ENCODE assay signal across 23 cellular contexts in the genomic region with DNA sequence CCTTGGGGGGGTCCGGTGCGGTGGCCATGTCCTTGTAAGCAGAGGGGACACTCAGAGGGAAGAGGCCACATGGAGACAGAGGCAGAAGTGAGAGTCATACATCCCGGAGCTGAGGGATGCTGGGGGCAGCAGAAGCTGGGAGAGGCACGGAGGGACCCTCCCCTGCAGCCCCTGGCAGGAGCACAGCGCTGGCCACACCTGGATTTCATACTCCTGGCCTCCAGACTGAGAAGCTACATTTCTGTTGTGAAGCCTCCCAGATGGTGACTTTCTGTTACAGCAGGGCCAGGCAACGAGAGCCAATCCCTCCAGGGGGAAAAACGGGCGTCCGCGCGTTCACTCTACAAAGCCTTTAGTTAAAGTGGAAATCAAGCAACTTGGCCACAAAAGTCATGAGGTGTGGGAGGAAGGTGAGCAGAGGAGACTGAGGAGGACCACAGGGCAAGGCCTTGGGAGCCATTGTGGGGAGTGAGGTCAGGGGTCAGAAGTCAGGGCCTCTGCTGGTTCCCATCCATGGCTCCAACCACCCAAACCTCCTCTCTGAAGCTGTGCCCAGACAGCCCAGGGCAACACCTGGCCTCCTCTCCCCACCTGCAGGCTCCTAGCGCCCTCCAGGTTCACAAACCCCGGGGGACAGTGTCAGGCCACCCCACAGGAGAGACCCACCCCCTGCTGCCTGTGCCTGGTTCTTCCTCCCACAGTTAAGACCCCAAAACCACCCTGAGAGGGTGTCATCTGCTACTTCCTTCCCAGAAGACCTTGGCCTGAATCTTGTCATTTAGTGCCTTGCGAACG. TPM values are rescaled to one million over a fixed set of nuclear protein-coding genes. Genes with fewer than 3 reads are reported as not detected.
DNase-seq lines count a peak whose midpoint lies in the region; ATAC-seq and TF ChIP-seq lines count a peak whose summit lies in the region.
"Had no signal": no experiment of that assay in that cellular context is flagged by ENCODE, and none has a peak within 500 bp of the region (broad histone marks: within the 10 kb centered on the region; RNA-seq: fewer than 3 reads in every experiment).

No MANE protein-coding gene starts in this region.

- peaks cover 36% of the 10 kb centered on the region for H3K4me1 Mint-ChIP-seq in activated CD4-positive, alpha-beta T cell treated with anti-CD3 and anti-CD28 coated beads, Interleukin-2, amount 10 ng/mL, durations not matched to agents 24 days and 14 days
- H3K4me1 Mint-ChIP-seq in CD4-positive, CD25-positive, alpha-beta regulatory T cell, result peaks cover 17 to 57% (median 42%) of the 10 kb centered on the region in 4 donors

- intact Hi-C loops in activated CD4-positive, alpha-beta T cell treated with anti-CD3 and anti-CD28 coated beads, Interleukin-2, amount 10 ng/mL, durations not matched to agents 24 days and 14 days (cut with micrococcal nuclease), result no loop called here
- intact Hi-C loops in thyroid gland (cut with DNase I), result loop anchor here (10.0 kb wide), 1 partner anchor 62 kb away; no protein-coding TSS in a partner anchor
- intact Hi-C loops in vagina (cut with DNase I), result no loop called here

- H3K27ac Mint-ChIP-seq in activated CD4-positive, alpha-beta T cell treated with anti-CD3 and anti-CD28 coated beads, Interleukin-2, amount 10 ng/mL, durations not matched to agents 24 days and 14 days, result no peak overlapping the region
- peak overlapping the region in 2 of 3 donors; percentile 29 to 73 for H3K27ac Mint-ChIP-seq in CD4-positive, CD25-positive, alpha-beta regulatory T cell
- H3K27ac Mint-ChIP-seq in activated naive CD4-positive, alpha-beta T cell treated with anti-CD3 and anti-CD28 coated beads, Interleukin-2, amount 50 U/mL, for 72 hours, result no peak overlapping the region

- DNase-seq in activated CD4-positive, alpha-beta T cell treated with anti-CD3 and anti-CD28 coated beads, Interleukin-2, amount 10 ng/mL, durations not matched to agents 24 days and 14 days, result peak; percentile 53
- no peak for DNase-seq in activated CD4-positive, alpha-beta T cell treated with anti-CD3 and anti-CD28 coated beads for 1 hour
- no peak for DNase-seq in CD4-positive, CD25-positive, alpha-beta regulatory T cell
- DNase-seq in ecto neural progenitor cell (ENCODE audit: low spot score) (peak; percentile 28), thyroid gland (no peak), vagina (ENCODE audit: extremely low spot score in 2 of 2) (no peak), AG08396 (ENCODE audit: low spot score) (no peak)
- DNase-seq in activated naive CD4-positive, alpha-beta T cell treated with anti-CD3 and anti-CD28 coated beads, Interleukin-2, amount 50 U/mL, for 72 hours (ENCODE audit: low spot score in 2 of 2), result no peak
- DNase-seq: 8988T, COR-L47, DMS153, GF-D8, GM23248, KG1, NCI-H1417, NCI-H187, NCI-H2227 treated with DMSO at 0.1 percent for 48 hours, NCI-H510A treated with DMSO at 0.1 percent for 48 hours, NCI-H82, PC-3, RPMI8226, SHP77 treated with DMSO at 0.1 percent for 48 hours had no signal

- no peaks in the 10 kb centered on the region for H3K36me3 ChIP-seq in CD4-positive, CD25-positive, alpha-beta regulatory T cell (ENCODE audit: control insufficient read depth, insufficient read depth, low read length)
- no peaks in the 10 kb centered on the region for H3K36me3 ChIP-seq in thyroid gland
- H3K36me3 ChIP-seq in vagina, result no peaks in the 10 kb centered on the region
- H3K36me3 ChIP-seq: HAP-1 had no signal

- no peak for TF ChIP-seq CTCF in thyroid gland (IDR thresholded peaks at IDR 0.05)
- TF ChIP-seq CTCF in vagina (IDR thresholded peaks at IDR 0.05), result no peak

- H3K27me3 ChIP-seq in CD4-positive, CD25-positive, alpha-beta regulatory T cell (ENCODE audit: control insufficient read depth, insufficient read depth, low read length), result no peaks in the 10 kb centered on the region
- H3K27me3 ChIP-seq in thyroid gland, result no peaks in the 10 kb centered on the region
- H3K27me3 ChIP-seq in vagina, result no peaks in the 10 kb centered on the region

- no peak overlapping the region for H3K27ac ChIP-seq in CD4-positive, CD25-positive, alpha-beta regulatory T cell (ENCODE audit: insufficient read depth, low read length, poor library complexity, severe bottlenecking)
- H3K27ac ChIP-seq in thyroid gland, result peak overlapping the region in 2 of 3 donors; percentile 27 to 68
- no peak overlapping the region for H3K27ac ChIP-seq in vagina
- H3K27ac ChIP-seq: GM23248 had no signal

- no peak overlapping the region for H3K4me3 ChIP-seq in CD4-positive, CD25-positive, alpha-beta regulatory T cell (ENCODE audit: low read depth, low read length)
- H3K4me3 ChIP-seq in thyroid gland (replicated peaks in 1 of 3) (no peak overlapping the region), vagina (no peak overlapping the region)
- H3K4me3 ChIP-seq: GM23248, HAP-1 had no signal

- no peak for ATAC-seq in CD4-positive, CD25-positive, alpha-beta regulatory T cell (ENCODE audit: low read depth in 2 of 2)
- ATAC-seq in activated naive CD4-positive, alpha-beta T cell treated with anti-CD3 and anti-CD28 coated beads, Interleukin-2, amount 50 U/mL, for 72 hours, result no peak
- ATAC-seq: PC-3 had no signal

- no peak for TF ChIP-seq POLR2A in thyroid gland (IDR thresholded peaks at IDR 0.05)
- no peak for TF ChIP-seq POLR2A in vagina (IDR thresholded peaks at IDR 0.05)

- peaks cover 0 to 2% of the 10 kb centered on the region in 2 experiments for H3K9me3 ChIP-seq in CD4-positive, CD25-positive, alpha-beta regulatory T cell (ENCODE audit: control insufficient read depth in 2 of 2, low read length in 2 of 2)
- no peaks in the 10 kb centered on the region for H3K9me3 ChIP-seq in thyroid gland
- no peaks in the 10 kb centered on the region for H3K9me3 ChIP-seq in vagina
- H3K9me3 ChIP-seq: HAP-1 had no signal

- 93 to 94% methylated on average over 15 of the region's 15 CpGs for WGBS in thyroid gland, 2 donors

- no peaks in the 10 kb centered on the region for H3K27me3 Mint-ChIP-seq in activated CD4-positive, alpha-beta T cell treated with anti-CD3 and anti-CD28 coated beads, Interleukin-2, amount 10 ng/mL, durations not matched to agents 24 days and 14 days
- H3K27me3 Mint-ChIP-seq in CD4-positive, CD25-positive, alpha-beta regulatory T cell, result no peaks in the 10 kb centered on the region

- H3K36me3 Mint-ChIP-seq in activated CD4-positive, alpha-beta T cell treated with anti-CD3 and anti-CD28 coated beads, Interleukin-2, amount 10 ng/mL, durations not matched to agents 24 days and 14 days (ENCODE audit: low read depth), result peaks cover 2% of the 10 kb centered on the region
- H3K36me3 Mint-ChIP-seq in CD4-positive, CD25-positive, alpha-beta regulatory T cell, result peaks cover 2% of the 10 kb centered on the region
- H3K36me3 Mint-ChIP-seq in activated naive CD4-positive, alpha-beta T cell treated with anti-CD3 and anti-CD28 coated beads, Interleukin-2, amount 50 U/mL, for 72 hours, result peaks cover 2 to 7% of the 10 kb centered on the region in 2 donors

- H3K4me1 ChIP-seq in CD4-positive, CD25-positive, alpha-beta regulatory T cell (ENCODE audit: control insufficient read depth, insufficient read depth, low read length, poor library complexity, severe bottlenecking), result peaks cover 40% of the 10 kb centered on the region
- H3K4me1 ChIP-seq in thyroid gland (peaks cover 19 to 28% of the 10 kb centered on the region in 2 donors), vagina (peaks cover 23% of the 10 kb centered on the region)
- H3K4me1 ChIP-seq: HAP-1 had no signal

- no peak overlapping the region for H3K4me3 Mint-ChIP-seq in activated CD4-positive, alpha-beta T cell treated with anti-CD3 and anti-CD28 coated beads, Interleukin-2, amount 10 ng/mL, durations not matched to agents 24 days and 14 days
- peak overlapping the region in 1 of 4 donors; percentile 7 for H3K4me3 Mint-ChIP-seq in CD4-positive, CD25-positive, alpha-beta regulatory T cell

- H3K9me3 Mint-ChIP-seq in activated CD4-positive, alpha-beta T cell treated with anti-CD3 and anti-CD28 coated beads, Interleukin-2, amount 10 ng/mL, durations not matched to agents 24 days and 14 days, result peaks cover 2% of the 10 kb centered on the region
- peaks cover 0 to 8% (median under 1%) of the 10 kb centered on the region in 7 donors for H3K9me3 Mint-ChIP-seq in CD4-positive, CD25-positive, alpha-beta regulatory T cell
- H3K9me3 Mint-ChIP-seq in activated naive CD4-positive, alpha-beta T cell treated with anti-CD3 and anti-CD28 coated beads, Interleukin-2, amount 50 U/mL, for 72 hours, result peaks cover 2 to 3% of the 10 kb centered on the region in 2 donors

RNA-seq across cellular contexts. Expression of gene MBP, which starts 4.5 kb away (rescaled TPM):
- 60.2 and 63.1 TPM in 2 replicates for total RNA-seq in activated CD4-positive, alpha-beta T cell treated with anti-CD3 and anti-CD28 coated beads, Interleukin-2, amount 10 ng/mL, durations not matched to agents 24 days and 14 days
- total RNA-seq in CD4-positive, CD25-positive, alpha-beta regulatory T cell, result 172 TPM
- 100 to 1,000 TPM; 134 to 145 (median 141) TPM for polyA plus RNA-seq in CD4-positive, CD25-positive, alpha-beta regulatory T cell
- 10 to 100 TPM; 44.0 to 68.0 (median 60.2) TPM for total RNA-seq in thyroid gland
- total RNA-seq in activated naive CD4-positive, alpha-beta T cell treated with anti-CD3 and anti-CD28 coated beads, Interleukin-2, amount 50 U/mL, for 72 hours, result 10 to 100 TPM; 52.2 to 60.0 TPM
- 33.6 TPM for total RNA-seq in vagina

Comparison
In these comparisons a context has a peak if more than half of its experiments do, and no peak if none do; other contexts are left out.
1. DNase-seq: peak in activated CD4-positive, alpha-beta T cell treated with anti-CD3 and anti-CD28 coated beads, Interleukin-2, amount 10 ng/mL, durations not matched to agents 24 days and 14 days (single experiment) and ecto neural progenitor cell (single experiment); none in activated CD4-positive, alpha-beta T cell treated with anti-CD3 and anti-CD28 coated beads for 1 hour (single experiment), CD4-positive, CD25-positive, alpha-beta regulatory T cell (0 of 3), thyroid gland (0 of 2), activated naive CD4-positive, alpha-beta T cell treated with anti-CD3 and anti-CD28 coated beads, Interleukin-2, amount 50 U/mL, for 72 hours (0 of 2), vagina (0 of 2) and AG08396 (single experiment).
2. H3K27ac Mint-ChIP-seq: peak in CD4-positive, CD25-positive, alpha-beta regulatory T cell (2 of 3); none in activated CD4-positive, alpha-beta T cell treated with anti-CD3 and anti-CD28 coated beads, Interleukin-2, amount 10 ng/mL, durations not matched to agents 24 days and 14 days (single experiment) and activated naive CD4-positive, alpha-beta T cell treated with anti-CD3 and anti-CD28 coated beads, Interleukin-2, amount 50 U/mL, for 72 hours (0 of 2).
3. H3K27ac ChIP-seq: peak in thyroid gland (2 of 3); none in CD4-positive, CD25-positive, alpha-beta regulatory T cell (single experiment) and vagina (single experiment).